Comparison of ENCODE assay signal across 24 cellular contexts in genomic region chr12:54015210-54015931, GRCh38. TPM values are rescaled to one million over a fixed set of nuclear protein-coding genes. Genes with fewer than 3 reads are reported as not detected.
A peak's percentile ranks its signal among the peaks of the same experiment; 100 is the strongest.
DNase-seq lines count a peak whose midpoint lies in the region; ATAC-seq and TF ChIP-seq lines count a peak whose summit lies in the region.
"Had no signal": no experiment of that assay in that cellular context is flagged by ENCODE, and none has a peak within 500 bp of the region (broad histone marks: within the 10 kb centered on the region; RNA-seq: fewer than 3 reads in every experiment).

No MANE protein-coding gene starts in this region.

- peak overlapping the region in 3 of 4 donors; percentile 87 to 99 (median 96) for H3K27ac ChIP-seq in tibial nerve
- H3K27ac ChIP-seq in OCI-LY7 (ENCODE audit: low read depth, low read length, poor library complexity, severe bottlenecking) = no peak overlapping the region
- no peak overlapping the region for H3K27ac ChIP-seq in WERI-Rb-1
- no peak overlapping the region for H3K27ac ChIP-seq in heart right ventricle
- H3K27ac ChIP-seq: HL-60 had no signal

- no peaks in the 10 kb centered on the region for H3K79me2 ChIP-seq in OCI-LY7 (ENCODE audit: insufficient read depth, low read depth, low read length)

- H3K36me3 ChIP-seq in tibial nerve = no peaks in the 10 kb centered on the region
- no peaks in the 10 kb centered on the region for H3K36me3 ChIP-seq in OCI-LY7 (ENCODE audit: insufficient read depth, low read length)
- H3K36me3 ChIP-seq in WERI-Rb-1 = no peaks in the 10 kb centered on the region; the same call in 1 of the 2 replicates
- no peaks in the 10 kb centered on the region for H3K36me3 ChIP-seq in heart right ventricle

- H3K4me1 ChIP-seq in tibial nerve = peaks cover 0 to 78% (median 12%) of the 10 kb centered on the region in 4 donors
- H3K4me1 ChIP-seq in OCI-LY7 (ENCODE audit: insufficient read depth, low read length, poor library complexity, severe bottlenecking) = peaks cover 40% of the 10 kb centered on the region
- peaks cover 5 to 41% (median 30%) of the 10 kb centered on the region in 9 donors for H3K4me1 ChIP-seq in heart right ventricle

- peak overlapping the region; percentile 64 for H3K27ac Mint-ChIP-seq in activated naive CD8-positive, alpha-beta T cell
- no peak overlapping the region for H3K27ac Mint-ChIP-seq in activated naive CD8-positive, alpha-beta T cell treated with anti-CD3 and anti-CD28 coated beads, Interleukin-2, amount 50 U/mL, for 24 hours
- H3K27ac Mint-ChIP-seq in activated T-helper 1 cell treated with anti-CD3 and anti-CD28 coated beads, Interleukin-12 subunit alpha, Interleukin-12 subunit beta, Interleukin-2, Interleukin-4 antibody, amounts not matched to agents 30 ng/mL and 10 ng/mL and 1 ng/mL, durations not matched to agents 14 hours and 24 hours and 36 hours = peak overlapping the region; percentile 58
- H3K27ac Mint-ChIP-seq in natural killer cell treated with Interleukin-12 subunit alpha and Interleukin-12 subunit beta and Interleukin-15 and Interleukin-18, amount 100 ng/mL, for 72 hours = no peak overlapping the region
- H3K27ac Mint-ChIP-seq: H9; progenitor cell of endocrine pancreas; T-helper 1 cell treated with Interleukin-12 subunit alpha and Interleukin-12 subunit beta and Interleukin-4 antibody, amounts not matched to agents 30 μg/mL and 1 μg/mL, for 36 hours; WTC11 had no signal

- no peak overlapping the region for H2AFZ ChIP-seq in OCI-LY7 (ENCODE audit: low read length)

- H3K9me3 ChIP-seq in tibial nerve (no peaks in the 10 kb centered on the region), OCI-LY7 (ENCODE audit: low read length) (no peaks in the 10 kb centered on the region), WERI-Rb-1 (ENCODE audit: severe bottlenecking) (no peaks in the 10 kb centered on the region), heart right ventricle (no peaks in the 10 kb centered on the region)

- BruUV-seq in OCI-LY7 (replicated peaks; lab: Mats Ljungman, UMichigan) = no TSS peak

- no peak for TF ChIP-seq EP300 in tibial nerve (IDR thresholded peaks at IDR 0.05)

- CTCF ChIA-PET in OCI-LY7 (lab: Charles Lee; ENCODE audit: unreplicated experiment) = no interaction called here

- no peak overlapping the region for H3K4me2 ChIP-seq in OCI-LY7 (ENCODE audit: low read length)

- POLR2A ChIA-PET in OCI-LY7 (lab: Charles Lee) = no interaction called here

- DNase-seq in activated naive CD8-positive, alpha-beta T cell treated with anti-CD3 and anti-CD28 coated beads, Interleukin-2, amount 50 U/mL, for 24 hours = no peak
- no peak for DNase-seq in activated T-helper 1 cell treated with anti-CD3 and anti-CD28 coated beads, Interleukin-12 subunit alpha, Interleukin-12 subunit beta, Interleukin-2, Interleukin-4 antibody, amounts not matched to agents 30 ng/mL and 10 ng/mL and 1 ng/mL, durations not matched to agents 14 hours and 24 hours and 36 hours (ENCODE audit: low spot score)
- DNase-seq in natural killer cell treated with Interleukin-12 subunit alpha and Interleukin-12 subunit beta and Interleukin-15 and Interleukin-18, amount 100 ng/mL, for 72 hours (ENCODE audit: low spot score) = no peak
- DNase-seq in tibial nerve (ENCODE audit: low spot score in 2 of 2) = no peak
- DNase-seq in OCI-LY7 (ENCODE audit: low spot score) = no peak
- no peak for DNase-seq in WERI-Rb-1
- DNase-seq in heart right ventricle = no peak
- DNase-seq: activated effector memory CD4-positive, alpha-beta T cell treated with Interleukin-2 at 50 U/mL for 16 hours; amygdala; effector CD8-positive, alpha-beta T cell; H9; head of caudate nucleus; immature natural killer cell; NCI-H2107; NCI-H526; SHP77 treated with DMSO at 0.1 percent for 48 hours; trophoblast cell had no signal

- H3K27me3 ChIP-seq in tibial nerve (peaks cover 0 to 49% of the 10 kb centered on the region in 2 donors), WERI-Rb-1 (ENCODE audit: insufficient read depth, low read depth, severe bottlenecking) (no peaks in the 10 kb centered on the region), heart right ventricle (peaks cover 32 to 100% (median 96%) of the 10 kb centered on the region in 7 donors)

- peak overlapping the region; percentile 13 for H3K4me3 Mint-ChIP-seq in activated naive CD8-positive, alpha-beta T cell
- no peak overlapping the region for H3K4me3 Mint-ChIP-seq in activated naive CD8-positive, alpha-beta T cell treated with anti-CD3 and anti-CD28 coated beads, Interleukin-2, amount 50 U/mL, for 24 hours
- no peak overlapping the region for H3K4me3 Mint-ChIP-seq in activated T-helper 1 cell treated with anti-CD3 and anti-CD28 coated beads, Interleukin-12 subunit alpha, Interleukin-12 subunit beta, Interleukin-2, Interleukin-4 antibody, amounts not matched to agents 30 ng/mL and 10 ng/mL and 1 ng/mL, durations not matched to agents 14 hours and 24 hours and 36 hours
- peak overlapping the region; percentile 41 for H3K4me3 Mint-ChIP-seq in natural killer cell treated with Interleukin-12 subunit alpha and Interleukin-12 subunit beta and Interleukin-15 and Interleukin-18, amount 100 ng/mL, for 72 hours
- H3K4me3 Mint-ChIP-seq: H9; T-helper 1 cell treated with Interleukin-12 subunit alpha and Interleukin-12 subunit beta and Interleukin-4 antibody, amounts not matched to agents 30 μg/mL and 1 μg/mL, for 36 hours; WTC11 had no signal

- H3K27me3 Mint-ChIP-seq in activated naive CD8-positive, alpha-beta T cell = peaks cover 35% of the 10 kb centered on the region
- H3K27me3 Mint-ChIP-seq in activated naive CD8-positive, alpha-beta T cell treated with anti-CD3 and anti-CD28 coated beads, Interleukin-2, amount 50 U/mL, for 24 hours = peaks cover 79% of the 10 kb centered on the region
- peaks cover 70% of the 10 kb centered on the region for H3K27me3 Mint-ChIP-seq in activated T-helper 1 cell treated with anti-CD3 and anti-CD28 coated beads, Interleukin-12 subunit alpha, Interleukin-12 subunit beta, Interleukin-2, Interleukin-4 antibody, amounts not matched to agents 30 ng/mL and 10 ng/mL and 1 ng/mL, durations not matched to agents 14 hours and 24 hours and 36 hours (ENCODE audit: insufficient read depth)
- peaks cover 50 to 51% of the 10 kb centered on the region in 2 donors for H3K27me3 Mint-ChIP-seq in natural killer cell treated with Interleukin-12 subunit alpha and Interleukin-12 subunit beta and Interleukin-15 and Interleukin-18, amount 100 ng/mL, for 72 hours

- H3K4me3 ChIP-seq in tibial nerve (no peak overlapping the region), OCI-LY7 (ENCODE audit: low read depth, low read length, poor library complexity, severe bottlenecking) (no peak overlapping the region), WERI-Rb-1 (ENCODE audit: low read depth, low read length) (no peak overlapping the region), heart right ventricle (no peak overlapping the region)

- no peaks in the 10 kb centered on the region for H3K9me2 ChIP-seq in OCI-LY7 (ENCODE audit: insufficient read depth, low read length)

- H3K9me3 Mint-ChIP-seq in activated naive CD8-positive, alpha-beta T cell (ENCODE audit: low read depth) = no peaks in the 10 kb centered on the region
- no peaks in the 10 kb centered on the region for H3K9me3 Mint-ChIP-seq in activated naive CD8-positive, alpha-beta T cell treated with anti-CD3 and anti-CD28 coated beads, Interleukin-2, amount 50 U/mL, for 24 hours
- H3K9me3 Mint-ChIP-seq in activated T-helper 1 cell treated with anti-CD3 and anti-CD28 coated beads, Interleukin-12 subunit alpha, Interleukin-12 subunit beta, Interleukin-2, Interleukin-4 antibody, amounts not matched to agents 30 ng/mL and 10 ng/mL and 1 ng/mL, durations not matched to agents 14 hours and 24 hours and 36 hours = no peaks in the 10 kb centered on the region
- H3K9me3 Mint-ChIP-seq in natural killer cell treated with Interleukin-12 subunit alpha and Interleukin-12 subunit beta and Interleukin-15 and Interleukin-18, amount 100 ng/mL, for 72 hours = no peaks in the 10 kb centered on the region
- H3K9me3 Mint-ChIP-seq: central memory CD8-positive, alpha-beta T cell; T-helper 1 cell treated with Interleukin-12 subunit alpha and Interleukin-12 subunit beta and Interleukin-4 antibody, amounts not matched to agents 30 μg/mL and 1 μg/mL, for 36 hours; WTC11 had no signal

- intact Hi-C loops in activated T-helper 1 cell treated with anti-CD3 and anti-CD28 coated beads, Interleukin-12 subunit alpha, Interleukin-12 subunit beta, Interleukin-2, Interleukin-4 antibody, amounts not matched to agents 30 ng/mL and 10 ng/mL and 1 ng/mL, durations not matched to agents 14 hours and 24 hours and 36 hours (cut with micrococcal nuclease) = no loop called here
- intact Hi-C loops in OCI-LY7 (cut with micrococcal nuclease; ENCODE audit: unreplicated experiment) (loop anchor here (10.0 kb wide), 1 partner anchor 339 kb away; no protein-coding TSS in a partner anchor), heart right ventricle (cut with DNase I) (loop anchor here in 1 of 10 donors (10.0 kb wide), 1 partner anchor 339 kb away; no protein-coding TSS in a partner anchor)

- H3K4me1 Mint-ChIP-seq in activated naive CD8-positive, alpha-beta T cell (ENCODE audit: low read depth) = peaks cover 26% of the 10 kb centered on the region
- peaks cover 23% of the 10 kb centered on the region for H3K4me1 Mint-ChIP-seq in activated naive CD8-positive, alpha-beta T cell treated with anti-CD3 and anti-CD28 coated beads, Interleukin-2, amount 50 U/mL, for 24 hours
- H3K4me1 Mint-ChIP-seq in activated T-helper 1 cell treated with anti-CD3 and anti-CD28 coated beads, Interleukin-12 subunit alpha, Interleukin-12 subunit beta, Interleukin-2, Interleukin-4 antibody, amounts not matched to agents 30 ng/mL and 10 ng/mL and 1 ng/mL, durations not matched to agents 14 hours and 24 hours and 36 hours (ENCODE audit: low read depth) = peaks cover 24% of the 10 kb centered on the region
- H3K4me1 Mint-ChIP-seq in natural killer cell treated with Interleukin-12 subunit alpha and Interleukin-12 subunit beta and Interleukin-15 and Interleukin-18, amount 100 ng/mL, for 72 hours (ENCODE audit: low read depth in 2 of 2) = peaks cover 25 to 30% of the 10 kb centered on the region in 2 donors

- no peak for TF ChIP-seq CTCF in tibial nerve (IDR thresholded peaks at IDR 0.05)
- TF ChIP-seq CTCF in OCI-LY7 (conservative IDR thresholded peaks at IDR 0.05; ENCODE audit: low read length) = no peak
- TF ChIP-seq CTCF in WERI-Rb-1 (IDR thresholded peaks at IDR 0.05; ENCODE audit: low read depth, low read length) = no peak
- no peak for TF ChIP-seq CTCF in heart right ventricle (IDR thresholded peaks at IDR 0.05)

- TF ChIP-seq POLR2A in tibial nerve (IDR thresholded peaks at IDR 0.05) = no peak

- no peaks in the 10 kb centered on the region for H4K20me1 ChIP-seq in OCI-LY7 (ENCODE audit: insufficient read depth, low read length)

- no peak for ATAC-seq in activated naive CD8-positive, alpha-beta T cell treated with anti-CD3 and anti-CD28 coated beads, Interleukin-2, amount 50 U/mL, for 24 hours
- no peak for ATAC-seq in natural killer cell treated with Interleukin-12 subunit alpha and Interleukin-12 subunit beta and Interleukin-15 and Interleukin-18, amount 100 ng/mL, for 72 hours
- ATAC-seq in heart right ventricle = no peak
- ATAC-seq: WTC11 had no signal

- 56 to 68% methylated on average over 19 of the region's 19 CpGs for WGBS in tibial nerve, 2 donors
- WGBS in heart right ventricle, 2 donors = 11 to 18% methylated on average over 19 of the region's 19 CpGs

- H3K36me3 Mint-ChIP-seq in activated naive CD8-positive, alpha-beta T cell = no peaks in the 10 kb centered on the region
- no peaks in the 10 kb centered on the region for H3K36me3 Mint-ChIP-seq in activated naive CD8-positive, alpha-beta T cell treated with anti-CD3 and anti-CD28 coated beads, Interleukin-2, amount 50 U/mL, for 24 hours (ENCODE audit: low read depth)
- H3K36me3 Mint-ChIP-seq in activated T-helper 1 cell treated with anti-CD3 and anti-CD28 coated beads, Interleukin-12 subunit alpha, Interleukin-12 subunit beta, Interleukin-2, Interleukin-4 antibody, amounts not matched to agents 30 ng/mL and 10 ng/mL and 1 ng/mL, durations not matched to agents 14 hours and 24 hours and 36 hours (ENCODE audit: low read depth) = no peaks in the 10 kb centered on the region
- H3K36me3 Mint-ChIP-seq in natural killer cell treated with Interleukin-12 subunit alpha and Interleukin-12 subunit beta and Interleukin-15 and Interleukin-18, amount 100 ng/mL, for 72 hours = no peaks in the 10 kb centered on the region
- H3K36me3 Mint-ChIP-seq: immature natural killer cell, WTC11 had no signal

RNA-seq across cellular contexts. Expression of gene HOXC8, which starts 6.6 kb away (rescaled TPM):
- total RNA-seq in activated T-helper 1 cell treated with anti-CD3 and anti-CD28 coated beads, Interleukin-12 subunit alpha, Interleukin-12 subunit beta, Interleukin-2, Interleukin-4 antibody, amounts not matched to agents 30 ng/mL and 10 ng/mL and 1 ng/mL, durations not matched to agents 14 hours and 24 hours and 36 hours = not detected in 2 replicates
- not detected for total RNA-seq in natural killer cell treated with Interleukin-12 subunit alpha and Interleukin-12 subunit beta and Interleukin-15 and Interleukin-18, amount 100 ng/mL, for 72 hours
- 1 to 10 TPM in 3 of 4 donors, under 1 TPM in 1; 0.98 to 2.3 (median 2.0) TPM for total RNA-seq in tibial nerve
- total RNA-seq in OCI-LY7 (2014; rRNA removed; shearing (Covaris generic)) = not detected in 2 replicates
- total RNA-seq in OCI-LY7 (2022) = not detected in 2 replicates
- not detected for total RNA-seq in heart right ventricle
- polyA plus RNA-seq in heart right ventricle = not detected
- total RNA-seq: fibroblast of lung, H9, progenitor cell of endocrine pancreas, WTC11 had no signal
- polyA plus RNA-seq: immature natural killer cell had no signal

RNA-seq across cellular contexts. Expression of gene HOXC6, which starts 12.9 kb away (rescaled TPM):
- total RNA-seq in activated T-helper 1 cell treated with anti-CD3 and anti-CD28 coated beads, Interleukin-12 subunit alpha, Interleukin-12 subunit beta, Interleukin-2, Interleukin-4 antibody, amounts not matched to agents 30 ng/mL and 10 ng/mL and 1 ng/mL, durations not matched to agents 14 hours and 24 hours and 36 hours = not detected in 2 replicates
- not detected for total RNA-seq in natural killer cell treated with Interleukin-12 subunit alpha and Interleukin-12 subunit beta and Interleukin-15 and Interleukin-18, amount 100 ng/mL, for 72 hours
- 10 to 100 TPM in 1 of 4 donors, 1 to 10 TPM in 3; 3.6 to 17.3 (median 7.2) TPM for total RNA-seq in tibial nerve
- 0.92 and 1.6 TPM in 2 replicates for total RNA-seq in OCI-LY7 (2014; rRNA removed; shearing (Covaris generic))
- 2.7 and 3.7 TPM in 2 replicates for total RNA-seq in OCI-LY7 (2022)
- under 1 TPM in 4 of 10 donors, not detected in 6; 0.13 to 0.36 (median 0.18) TPM for total RNA-seq in heart right ventricle
- polyA plus RNA-seq in heart right ventricle = under 1 TPM; 0.03 to 0.29 TPM
- total RNA-seq: H9, WTC11 had no signal
- polyA plus RNA-seq: immature natural killer cell had no signal

RNA-seq across cellular contexts. Expression of gene HOXC9, which starts 15.4 kb away (rescaled TPM):
- total RNA-seq in activated T-helper 1 cell treated with anti-CD3 and anti-CD28 coated beads, Interleukin-12 subunit alpha, Interleukin-12 subunit beta, Interleukin-2, Interleukin-4 antibody, amounts not matched to agents 30 ng/mL and 10 ng/mL and 1 ng/mL, durations not matched to agents 14 hours and 24 hours and 36 hours = not detected in 2 replicates
- total RNA-seq in natural killer cell treated with Interleukin-12 subunit alpha and Interleukin-12 subunit beta and Interleukin-15 and Interleukin-18, amount 100 ng/mL, for 72 hours = not detected
- 10 to 100 TPM in 1 of 4 donors, 1 to 10 TPM in 3; 4.4 to 10.5 (median 7.9) TPM for total RNA-seq in tibial nerve
- not detected in 2 replicates for total RNA-seq in OCI-LY7 (2014; rRNA removed; shearing (Covaris generic))
- total RNA-seq in OCI-LY7 (2022) = 0.42 and 0.57 TPM in 2 replicates
- total RNA-seq in heart right ventricle = not detected
- not detected for polyA plus RNA-seq in heart right ventricle
- total RNA-seq: fibroblast of lung, H9, progenitor cell of endocrine pancreas, WTC11 had no signal
- polyA plus RNA-seq: immature natural killer cell had no signal

RNA-seq across cellular contexts. Expression of gene HOXC5, which starts 17.5 kb away (rescaled TPM):
- not detected in 2 replicates for total RNA-seq in activated T-helper 1 cell treated with anti-CD3 and anti-CD28 coated beads, Interleukin-12 subunit alpha, Interleukin-12 subunit beta, Interleukin-2, Interleukin-4 antibody, amounts not matched to agents 30 ng/mL and 10 ng/mL and 1 ng/mL, durations not matched to agents 14 hours and 24 hours and 36 hours
- total RNA-seq in natural killer cell treated with Interleukin-12 subunit alpha and Interleukin-12 subunit beta and Interleukin-15 and Interleukin-18, amount 100 ng/mL, for 72 hours = not detected
- total RNA-seq in tibial nerve = 1 to 10 TPM; 1.4 to 2.7 (median 1.7) TPM
- not detected in 2 replicates for total RNA-seq in OCI-LY7 (2014; rRNA removed; shearing (Covaris generic))
- total RNA-seq in OCI-LY7 (2022) = not detected in 2 replicates
- total RNA-seq in heart right ventricle = not detected
- polyA plus RNA-seq in heart right ventricle = under 1 TPM in 1 of 2 donors, not detected in 1; 0.01 TPM
- total RNA-seq: H9, WTC11 had no signal
- polyA plus RNA-seq: immature natural killer cell had no signal

RNA-seq across cellular contexts. Expression of gene HOXC10, which starts 30.4 kb away (rescaled TPM):
- not detected in 2 replicates for total RNA-seq in activated T-helper 1 cell treated with anti-CD3 and anti-CD28 coated beads, Interleukin-12 subunit alpha, Interleukin-12 subunit beta, Interleukin-2, Interleukin-4 antibody, amounts not matched to agents 30 ng/mL and 10 ng/mL and 1 ng/mL, durations not matched to agents 14 hours and 24 hours and 36 hours
- not detected for total RNA-seq in natural killer cell treated with Interleukin-12 subunit alpha and Interleukin-12 subunit beta and Interleukin-15 and Interleukin-18, amount 100 ng/mL, for 72 hours
- total RNA-seq in tibial nerve (1 to 10 TPM; 1.7 to 6.1 (median 2.5) TPM), OCI-LY7 (2022) (0.25 TPM in 1 of 2 replicates, not detected in the other), heart right ventricle (not detected)
- 0.28 TPM in 1 of 2 replicates, not detected in the other for total RNA-seq in OCI-LY7 (2014; rRNA removed; shearing (Covaris generic))
- not detected for polyA plus RNA-seq in heart right ventricle
- total RNA-seq: fibroblast of lung, H9, progenitor cell of endocrine pancreas, WTC11 had no signal
- polyA plus RNA-seq: immature natural killer cell had no signal

Comparison
In these comparisons a context has a peak if more than half of its experiments do, and no peak if none do; other contexts are left out.
1. H3K27ac Mint-ChIP-seq: peak in activated naive CD8-positive, alpha-beta T cell (single experiment) and activated T-helper 1 cell treated with anti-CD3 and anti-CD28 coated beads, Interleukin-12 subunit alpha, Interleukin-12 subunit beta, Interleukin-2, Interleukin-4 antibody, amounts not matched to agents 30 ng/mL and 10 ng/mL and 1 ng/mL, durations not matched to agents 14 hours and 24 hours and 36 hours (single experiment); none in activated naive CD8-positive, alpha-beta T cell treated with anti-CD3 and anti-CD28 coated beads, Interleukin-2, amount 50 U/mL, for 24 hours (single experiment) and natural killer cell treated with Interleukin-12 subunit alpha and Interleukin-12 subunit beta and Interleukin-15 and Interleukin-18, amount 100 ng/mL, for 72 hours (0 of 2).
2. H3K4me3 Mint-ChIP-seq: peak in activated naive CD8-positive, alpha-beta T cell (single experiment) and natural killer cell treated with Interleukin-12 subunit alpha and Interleukin-12 subunit beta and Interleukin-15 and Interleukin-18, amount 100 ng/mL, for 72 hours (single experiment); none in activated naive CD8-positive, alpha-beta T cell treated with anti-CD3 and anti-CD28 coated beads, Interleukin-2, amount 50 U/mL, for 24 hours (single experiment) and activated T-helper 1 cell treated with anti-CD3 and anti-CD28 coated beads, Interleukin-12 subunit alpha, Interleukin-12 subunit beta, Interleukin-2, Interleukin-4 antibody, amounts not matched to agents 30 ng/mL and 10 ng/mL and 1 ng/mL, durations not matched to agents 14 hours and 24 hours and 36 hours (single experiment).
3. H3K27ac ChIP-seq: peak in tibial nerve (3 of 4); none in OCI-LY7 (single experiment), WERI-Rb-1 (single experiment) and heart right ventricle (0 of 10).